8 cellular contexts compared by ENCODE assay signal in genomic region chr11:64246874-64247728, GRCh38. TPM values are rescaled to one million over a fixed set of nuclear protein-coding genes. Genes with fewer than 3 reads are reported as not detected.
A peak's percentile ranks its signal among the peaks of the same experiment; 100 is the strongest.
DNase-seq lines count a peak whose midpoint lies in the region; ATAC-seq and TF ChIP-seq lines count a peak whose summit lies in the region.

TSS of gene PPP1R14B (minus strand) at chr11:64246943. CDS start at chr11:64246673, 270 bp downstream.

- H3K4me2 ChIP-seq in GM23248 (ENCODE audit: unreplicated experiment) (peak within 1 kb of the TSS; percentile 99), osteoblast (ENCODE audit: insufficient read depth, low read length) (peak within 1 kb of the TSS; percentile 93)

- 0 to 2% methylated on average over 44 to 63 of the region's 73 CpGs for WGBS in GM23248 (ENCODE audit: low coverage in 1 of 2, low lambda C conversion rate in 2 of 2, missing lambda C conversion rate in 2 of 2), 2 experiments
- 1% methylated on average over 39 to 45 of the region's 73 CpGs for WGBS in tibial nerve, 2 donors

- peak within 1 kb of the TSS; percentile 82 for H2AFZ ChIP-seq in GM23248
- H2AFZ ChIP-seq in osteoblast (ENCODE audit: low read length): peak within 1 kb of the TSS; percentile 75

- H3K79me2 ChIP-seq in GM23248 (ENCODE audit: insufficient read depth): peaks cover 47% of the 10 kb centered on the region
- H3K79me2 ChIP-seq in osteoblast (ENCODE audit: insufficient read depth, low read length): peaks cover 42% of the 10 kb centered on the region

- peak in 1 of 2 donors; percentile 29 for TF ChIP-seq POLR2A in tibial nerve (IDR thresholded peaks at IDR 0.05)

- DNase-seq in CD1c-positive myeloid dendritic cell (ENCODE audit: extremely low spot score) (peak; percentile 91), GM23248 (peak; percentile 94), NCI-H128 (lab: John Stamatoyannopoulos, UW; ENCODE audit: unreplicated experiment) (peak; percentile 37), SW480 (ENCODE audit: low spot score) (peak; percentile 91), Right ventricle myocardium inferior (ENCODE audit: missing footprints) (peak; percentile 95), osteoblast (ENCODE audit: insufficient read length, low spot score, missing footprints) (peak; percentile 100), tibial nerve (ENCODE audit: low spot score in 2 of 2) (peak; percentile 77)
- DNase-seq in activated naive CD8-positive, alpha-beta T cell treated with anti-CD3 and anti-CD28 coated beads, Interleukin-2, amount 50 U/mL, for 24 hours: peak; percentile 87

- peaks cover 14% of the 10 kb centered on the region; the same call in 1 of the 2 replicates for H3F3A ChIP-seq in GM23248 (ENCODE audit: insufficient read depth)

- peak within 1 kb of the TSS; percentile 96 for H3K27ac Mint-ChIP-seq in activated naive CD8-positive, alpha-beta T cell treated with anti-CD3 and anti-CD28 coated beads, Interleukin-2, amount 50 U/mL, for 24 hours

- H3K9me3 ChIP-seq in GM23248 (ENCODE audit: low read depth) (no peaks in the 10 kb centered on the region), osteoblast (ENCODE audit: low read depth, low read length) (no peaks in the 10 kb centered on the region), tibial nerve (no peaks in the 10 kb centered on the region)

- peak; percentile 43 for ATAC-seq in activated naive CD8-positive, alpha-beta T cell treated with anti-CD3 and anti-CD28 coated beads, Interleukin-2, amount 50 U/mL, for 24 hours
- peak; percentile 73 for ATAC-seq in Right ventricle myocardium inferior

- peaks cover 38% of the 10 kb centered on the region for H3K4me1 Mint-ChIP-seq in activated naive CD8-positive, alpha-beta T cell treated with anti-CD3 and anti-CD28 coated beads, Interleukin-2, amount 50 U/mL, for 24 hours

- TF ChIP-seq EP300 in tibial nerve (IDR thresholded peaks at IDR 0.05): peak; percentile 39 to 62

- H3K4me3 Mint-ChIP-seq in activated naive CD8-positive, alpha-beta T cell treated with anti-CD3 and anti-CD28 coated beads, Interleukin-2, amount 50 U/mL, for 24 hours: peak within 1 kb of the TSS; percentile 92

- H3K27me3 ChIP-seq in GM23248 (replicated peaks; ENCODE audit: insufficient read depth) (no peaks in the 10 kb centered on the region), osteoblast (ENCODE audit: insufficient read depth, low read length) (no peaks in the 10 kb centered on the region), tibial nerve (no peaks in the 10 kb centered on the region)

- H3K27ac ChIP-seq in GM23248 (peak within 1 kb of the TSS; percentile 89), osteoblast (ENCODE audit: low read depth, low read length) (peak within 1 kb of the TSS; percentile 85), tibial nerve (peak within 1 kb of the TSS; percentile 70 to 92 (median 88))

- 0 out of 2 replicates have a peak, but pooled peaks cover 10% of the 10 kb centered on the region for H3K4me1 ChIP-seq in GM23248 (ENCODE audit: insufficient read depth)
- peaks cover 29% of the 10 kb centered on the region for H3K4me1 ChIP-seq in osteoblast (ENCODE audit: insufficient read depth, low read length)
- H3K4me1 ChIP-seq in tibial nerve: peaks cover 0 to 82% (median 35%) of the 10 kb centered on the region in 4 donors

- no peaks in the 10 kb centered on the region for H3K27me3 Mint-ChIP-seq in activated naive CD8-positive, alpha-beta T cell treated with anti-CD3 and anti-CD28 coated beads, Interleukin-2, amount 50 U/mL, for 24 hours

- H3K9me3 Mint-ChIP-seq in activated naive CD8-positive, alpha-beta T cell treated with anti-CD3 and anti-CD28 coated beads, Interleukin-2, amount 50 U/mL, for 24 hours: no peaks in the 10 kb centered on the region

- no peaks in the 10 kb centered on the region; the same call in 1 of the 2 replicates for H3K36me3 ChIP-seq in GM23248 (ENCODE audit: low read depth)
- H3K36me3 ChIP-seq in osteoblast (ENCODE audit: insufficient read depth, low read length): peaks cover 15% of the 10 kb centered on the region
- H3K36me3 ChIP-seq in tibial nerve: peaks cover 0 to 18% (median 0%) of the 10 kb centered on the region in 3 donors

- H3K9ac ChIP-seq in GM23248: peak within 1 kb of the TSS; percentile 92

- intact Hi-C loops in Right ventricle myocardium inferior (cut with DNase I): no loop called here

- H4K20me1 ChIP-seq in GM23248 (ENCODE audit: insufficient read depth) (no peaks in the 10 kb centered on the region), osteoblast (ENCODE audit: insufficient read depth, low read length) (peaks cover 8% of the 10 kb centered on the region)

- peak within 1 kb of the TSS; percentile 100 for H3K4me3 ChIP-seq in GM23248
- H3K4me3 ChIP-seq in osteoblast (ENCODE audit: insufficient read depth, low read length): peak within 1 kb of the TSS; percentile 97
- H3K4me3 ChIP-seq in tibial nerve: peak within 1 kb of the TSS; percentile 55 to 80 (median 74)

- peaks cover 14% of the 10 kb centered on the region for H3K36me3 Mint-ChIP-seq in activated naive CD8-positive, alpha-beta T cell treated with anti-CD3 and anti-CD28 coated beads, Interleukin-2, amount 50 U/mL, for 24 hours (ENCODE audit: low read depth)

- H3K9me2 ChIP-seq in GM23248 (ENCODE audit: insufficient read depth): no peaks in the 10 kb centered on the region

- in situ Hi-C loops in GM23248 (cut with MboI): no loop called here

- TF ChIP-seq CTCF in osteoblast (IDR thresholded peaks at IDR 0.05; ENCODE audit: extremely low read depth, low read depth, low read length) (no peak), tibial nerve (IDR thresholded peaks at IDR 0.05) (peak in 3 of 5 experiments; percentile 10 to 64 (median 38))

RNA-seq across cellular contexts. Expression of gene PPP1R14B, which starts in this region (rescaled TPM):
- total RNA-seq in GM23248 (2014; rRNA removed; shearing (Covaris generic)): 231 and 239 TPM in 2 replicates
- polyA plus RNA-seq in GM23248 (2016; fragmentation: Nextera tagmentation; extraction: Ambion mirVana): 115 and 150 TPM in 2 replicates
- 129 TPM for total RNA-seq in Right ventricle myocardium inferior
- 136 and 139 TPM in 2 replicates for total RNA-seq in osteoblast
- 100 to 1,000 TPM in 1 of 4 donors, 10 to 100 TPM in 3; 79.7 to 187 (median 91.4) TPM for total RNA-seq in tibial nerve

Comparison
In these comparisons a context has a peak if more than half of its experiments do, and no peak if none do; other contexts are left out.
1. Peak in every context shown above with its lines: DNase-seq, ATAC-seq, H3K4me3 ChIP-seq and H3K27ac ChIP-seq.
2. DNase-seq: peak in every context shown above with its lines; median percentile 100 in osteoblast; 95 in Right ventricle myocardium inferior; 94 in GM23248; 91 in CD1c-positive myeloid dendritic cell; 91 in SW480; 87 in activated naive CD8-positive, alpha-beta T cell treated with anti-CD3 and anti-CD28 coated beads, Interleukin-2, amount 50 U/mL, for 24 hours; 77 in tibial nerve; 37 in NCI-H128.